ENCODE assay signal across 1 cellular context in the genomic region with DNA sequence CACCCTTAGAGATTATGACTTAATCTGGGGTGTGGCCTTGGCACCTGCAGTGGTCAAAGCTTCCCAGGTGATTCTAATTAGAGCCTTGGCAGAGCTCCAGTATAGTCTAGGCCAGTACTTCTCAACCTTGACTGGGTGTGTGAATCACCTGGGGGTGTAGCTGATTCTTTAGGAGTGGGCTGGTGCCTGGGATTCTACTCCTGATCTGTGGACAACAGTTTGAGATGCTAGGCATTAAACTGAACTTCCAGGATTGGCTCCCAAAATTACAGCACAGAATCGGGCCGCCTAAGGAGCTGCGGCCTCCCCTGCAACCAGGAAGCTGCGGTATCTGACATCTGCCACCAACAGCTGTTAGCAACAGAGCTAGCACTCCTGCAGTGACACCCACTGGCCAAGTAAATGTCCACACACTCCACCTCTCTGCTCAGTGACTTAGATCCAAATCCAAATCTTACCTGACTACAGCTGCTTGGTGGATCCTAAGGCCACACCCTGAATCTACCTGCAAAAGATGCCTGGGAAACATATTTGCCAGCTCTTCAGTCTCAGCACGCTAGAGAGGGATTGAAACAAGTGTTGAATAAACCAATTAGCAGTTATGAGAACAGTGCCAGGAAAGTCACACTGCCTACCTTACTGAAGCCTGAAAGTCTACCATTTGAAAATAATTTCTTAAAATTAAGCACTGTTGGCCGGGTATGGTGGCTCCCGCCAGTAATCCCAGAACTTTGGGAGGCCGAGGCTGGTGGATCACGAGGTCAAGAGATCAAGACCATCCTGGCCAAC.
TF ChIP-seq lines count a peak whose summit lies in the region.

No MANE protein-coding gene starts in this region.

TF ChIP-seq in endothelial cell of umbilical vein, 7 proteins besides CTCF, POLR2A, EP300 and RAD21 (continued from another document):
- TF ChIP-seq MYC (IDR thresholded peaks at IDR 0.05; ENCODE audit: low read depth, low read length): no peak
- TF ChIP-seq, protein P1, sequence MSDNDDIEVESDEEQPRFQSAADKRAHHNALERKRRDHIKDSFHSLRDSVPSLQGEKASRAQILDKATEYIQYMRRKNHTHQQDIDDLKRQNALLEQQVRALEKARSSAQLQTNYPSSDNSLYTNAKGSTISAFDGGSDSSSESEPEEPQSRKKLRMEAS (IDR thresholded peaks at IDR 0.05; ENCODE audit: insufficient read depth, insufficient read length): no peak
